10 cellular contexts compared by ENCODE assay signal in genomic region chr7:139829654-139830130, GRCh38. TPM values are rescaled to one million over a fixed set of nuclear protein-coding genes. Genes with fewer than 3 reads are reported as not detected.
DNase-seq lines count a peak whose midpoint lies in the region; ATAC-seq and TF ChIP-seq lines count a peak whose summit lies in the region.
"Had no signal": no experiment of that assay in that cellular context is flagged by ENCODE, and none has a peak within 500 bp of the region (broad histone marks: within the 10 kb centered on the region; RNA-seq: fewer than 3 reads in every experiment).

No MANE protein-coding gene starts in this region.

- H3K36me3 ChIP-seq in breast epithelium (no peaks in the 10 kb centered on the region), mammary epithelial cell (ENCODE audit: insufficient read depth, low read length) (no peaks in the 10 kb centered on the region), fibroblast of lung (ENCODE audit: control insufficient read depth, insufficient read depth, low read length) (no peaks in the 10 kb centered on the region), tibial nerve (no peaks in the 10 kb centered on the region)

- H3K9ac ChIP-seq in mammary epithelial cell (ENCODE audit: insufficient read depth, low read length) (no peak overlapping the region), fibroblast of lung (ENCODE audit: insufficient read depth, low read length) (no peak overlapping the region)

- intact Hi-C loops in breast epithelium (cut with DNase I; ENCODE audit: low total_unique reads), result no loop called here
- intact Hi-C loops in mammary epithelial cell (cut with micrococcal nuclease), result no loop called here
- intact Hi-C loops in posterior vena cava (cut with DNase I), result no loop called here

- H2AFZ ChIP-seq in mammary epithelial cell (ENCODE audit: low read depth, low read length) (no peak overlapping the region), fibroblast of lung (ENCODE audit: low read length) (no peak overlapping the region)

- no peak for DNase-seq in breast epithelium (ENCODE audit: low spot score in 2 of 2)
- DNase-seq in mammary epithelial cell, result no peak
- DNase-seq in NB4 (ENCODE audit: low read depth), result peak; percentile 62
- peak; percentile 62 to 67 for DNase-seq in fibroblast of lung (ENCODE audit: low read depth in 2 of 2)
- DNase-seq in tibial nerve (ENCODE audit: low spot score in 2 of 2), result no peak
- DNase-seq in posterior vena cava (ENCODE audit: low spot score), result no peak
- DNase-seq: DND-41 had no signal

- ATAC-seq in GM19467 (IDR thresholded peaks at IDR 0.05; ENCODE audit: unreplicated experiment) (no peak), HG02884 (IDR thresholded peaks at IDR 0.05; ENCODE audit: unreplicated experiment) (no peak)

- H3K79me2 ChIP-seq in mammary epithelial cell (ENCODE audit: insufficient read depth, low read length) (no peaks in the 10 kb centered on the region), fibroblast of lung (ENCODE audit: control insufficient read depth, insufficient read depth, low read length) (no peaks in the 10 kb centered on the region)

- H3K4me2 ChIP-seq in mammary epithelial cell (ENCODE audit: insufficient read depth, low read depth, low read length) (no peak overlapping the region), fibroblast of lung (ENCODE audit: extremely low read depth, insufficient read depth, low read length) (no peak overlapping the region)

- in situ Hi-C loops in mammary epithelial cell (cut with MboI; ENCODE audit: low sequenced_read_pairs in 2 of 2), result no loop called here

- BruUV-seq in mammary epithelial cell (replicated peaks; lab: Mats Ljungman, UMichigan), result no TSS peak

- H3K4me1 ChIP-seq in breast epithelium (no peaks in the 10 kb centered on the region), mammary epithelial cell (ENCODE audit: insufficient read depth, low read length) (peaks cover 8% of the 10 kb centered on the region), fibroblast of lung (ENCODE audit: control insufficient read depth, extremely low read depth, insufficient read depth, low read length) (peaks cover 7% of the 10 kb centered on the region), tibial nerve (no peaks in the 10 kb centered on the region)

- H4K20me1 ChIP-seq in mammary epithelial cell (ENCODE audit: insufficient read depth, low read length) (no peaks in the 10 kb centered on the region), fibroblast of lung (ENCODE audit: control insufficient read depth, extremely low read depth, insufficient read depth, low read length) (no peaks in the 10 kb centered on the region)

- H3K4me3 ChIP-seq in breast epithelium (peak overlapping the region in 2 of 3 donors; percentile 3 to 28), mammary epithelial cell (replicated peaks in 1 of 3; ENCODE audit: insufficient read depth in 1 of 3, low read depth in 2 of 3, low read length in 3 of 3) (no peak overlapping the region), NB4 (ENCODE audit: low read depth, low read length) (peak overlapping the region; percentile 79), fibroblast of lung (replicated peaks in 1 of 4; ENCODE audit: control extremely low read depth in 1 of 4, insufficient read depth in 1 of 4, low read depth in 3 of 4, low read length in 4 of 4) (no peak overlapping the region), tibial nerve (peak overlapping the region in 3 of 4 donors; percentile 2 to 39 (median 2))

- 75% methylated on average over 4 of the region's 4 CpGs for WGBS in mammary epithelial cell (ENCODE audit: low coverage, missing lambda C conversion rate)
- 70 to 72% methylated on average over 4 of the region's 4 CpGs for WGBS in tibial nerve, 2 donors

- TF ChIP-seq POLR2A in breast epithelium (IDR thresholded peaks at IDR 0.05), result no peak
- no peak for TF ChIP-seq POLR2A in NB4 (IDR thresholded peaks at IDR 0.05; ENCODE audit: extremely low read depth, insufficient read length)
- no peak for TF ChIP-seq POLR2A in tibial nerve (IDR thresholded peaks at IDR 0.05)

- no peak for TF ChIP-seq EP300 in tibial nerve (IDR thresholded peaks at IDR 0.05)

- CTCF ChIA-PET in mammary epithelial cell (lab: Charles Lee; ENCODE audit: low non-redundant PET), result no interaction called here

- dilution Hi-C loops in mammary epithelial cell (cut with HindIII; ENCODE audit: low sequenced_read_pairs), result no loop called here

- H3K9me3 ChIP-seq in breast epithelium (peaks cover 0 to 3% of the 10 kb centered on the region in 2 donors), mammary epithelial cell (replicated peaks; ENCODE audit: insufficient read depth, low read length) (no peaks in the 10 kb centered on the region), fibroblast of lung (ENCODE audit: control insufficient read depth, insufficient read depth, low read depth, low read length) (no peaks in the 10 kb centered on the region), tibial nerve (peaks cover 0 to 10% (median 0%) of the 10 kb centered on the region in 4 donors)

- H3K27me3 ChIP-seq in breast epithelium, result no peaks in the 10 kb centered on the region
- no peaks in the 10 kb centered on the region for H3K27me3 ChIP-seq in mammary epithelial cell (ENCODE audit: insufficient read depth, low read length)
- no peaks in the 10 kb centered on the region for H3K27me3 ChIP-seq in fibroblast of lung (ENCODE audit: control insufficient read depth, insufficient read depth, low read length)
- H3K27me3 ChIP-seq in tibial nerve, result no peaks in the 10 kb centered on the region

- H3K27ac ChIP-seq in breast epithelium (no peak overlapping the region), mammary epithelial cell (ENCODE audit: insufficient read depth, low read depth, low read length) (no peak overlapping the region), fibroblast of lung (ENCODE audit: insufficient read depth, low read length) (no peak overlapping the region), tibial nerve (no peak overlapping the region)
- H3K27ac ChIP-seq: epithelial cell of prostate had no signal

- no peak for TF ChIP-seq CTCF in breast epithelium (IDR thresholded peaks at IDR 0.05)
- TF ChIP-seq CTCF in mammary epithelial cell (conservative IDR thresholded peaks at IDR 0.05 in 1 of 2, IDR thresholded peaks at IDR 0.05 in 1 of 2; ENCODE audit: extremely low read depth in 1 of 2, insufficient read depth in 1 of 2, low read depth in 1 of 2, low read length in 2 of 2), result no peak
- TF ChIP-seq CTCF in NB4 (IDR thresholded peaks at IDR 0.05; ENCODE audit: low read depth, low read length), result no peak
- TF ChIP-seq CTCF in fibroblast of lung (conservative IDR thresholded peaks at IDR 0.05 in 1 of 2, IDR thresholded peaks at IDR 0.05 in 1 of 2; ENCODE audit: low read depth in 1 of 2, low read length in 2 of 2), result no peak
- no peak for TF ChIP-seq CTCF in tibial nerve (IDR thresholded peaks at IDR 0.05)

RNA-seq across cellular contexts. Expression of gene TBXAS1, which starts 0.6 kb away (rescaled TPM):
- total RNA-seq in breast epithelium, result 10 to 100 TPM; 17.7 to 59.8 (median 17.9) TPM
- 1 to 10 TPM in 1 of 2 donors, not detected in 1; 5.2 TPM for total RNA-seq in mammary epithelial cell
- polyA plus RNA-seq in mammary epithelial cell, result 3.1 TPM
- 13.3 TPM for polyA minus RNA-seq in mammary epithelial cell
- total RNA-seq in fibroblast of lung, result 1.3 and 2.1 TPM in 2 replicates
- polyA plus RNA-seq in fibroblast of lung, result 1.5 and 3.3 TPM in 2 replicates
- 1.3 and 3.3 TPM in 2 replicates for polyA plus RNA-seq in fibroblast of lung (2012)
- 6.6 TPM in 1 of 2 replicates, not detected in the other for polyA minus RNA-seq in fibroblast of lung (ENCODE audit: low replicate concordance)
- total RNA-seq in tibial nerve, result 10 to 100 TPM; 19.0 to 80.4 (median 30.5) TPM
- 10 to 100 TPM; 15.7 to 23.7 TPM for total RNA-seq in posterior vena cava

RNA-seq across cellular contexts. Expression of gene HIPK2, which starts 51.9 kb away (rescaled TPM):
- 10 to 100 TPM; 26.4 to 31.8 (median 31.1) TPM for total RNA-seq in breast epithelium
- total RNA-seq in mammary epithelial cell, result 10 to 100 TPM; 31.0 to 58.3 TPM
- 26.4 TPM for polyA plus RNA-seq in mammary epithelial cell
- 68.5 TPM for polyA minus RNA-seq in mammary epithelial cell
- 9.2 and 11.1 TPM in 2 replicates for total RNA-seq in fibroblast of lung
- polyA plus RNA-seq in fibroblast of lung, result 10.1 and 19.8 TPM in 2 replicates
- 10.1 and 11.3 TPM in 2 replicates for polyA plus RNA-seq in fibroblast of lung (2012)
- polyA minus RNA-seq in fibroblast of lung (ENCODE audit: low replicate concordance), result 54.5 and 86.5 TPM in 2 replicates
- total RNA-seq in tibial nerve, result 10 to 100 TPM; 24.9 to 41.1 (median 29.7) TPM
- 10 to 100 TPM; 46.5 to 67.6 TPM for total RNA-seq in posterior vena cava

Comparison
In these comparisons a context has a peak if more than half of its experiments do, and no peak if none do; other contexts are left out.
1. H3K4me3 ChIP-seq: peak in breast epithelium (2 of 3), NB4 (single experiment) and tibial nerve (3 of 4); none in mammary epithelial cell (0 of 3) and fibroblast of lung (0 of 4).
2. DNase-seq: peak in NB4 (single experiment) and fibroblast of lung (2 of 2); none in breast epithelium (0 of 2), mammary epithelial cell (single experiment), tibial nerve (0 of 2) and posterior vena cava (single experiment).